In the genomic region with DNA sequence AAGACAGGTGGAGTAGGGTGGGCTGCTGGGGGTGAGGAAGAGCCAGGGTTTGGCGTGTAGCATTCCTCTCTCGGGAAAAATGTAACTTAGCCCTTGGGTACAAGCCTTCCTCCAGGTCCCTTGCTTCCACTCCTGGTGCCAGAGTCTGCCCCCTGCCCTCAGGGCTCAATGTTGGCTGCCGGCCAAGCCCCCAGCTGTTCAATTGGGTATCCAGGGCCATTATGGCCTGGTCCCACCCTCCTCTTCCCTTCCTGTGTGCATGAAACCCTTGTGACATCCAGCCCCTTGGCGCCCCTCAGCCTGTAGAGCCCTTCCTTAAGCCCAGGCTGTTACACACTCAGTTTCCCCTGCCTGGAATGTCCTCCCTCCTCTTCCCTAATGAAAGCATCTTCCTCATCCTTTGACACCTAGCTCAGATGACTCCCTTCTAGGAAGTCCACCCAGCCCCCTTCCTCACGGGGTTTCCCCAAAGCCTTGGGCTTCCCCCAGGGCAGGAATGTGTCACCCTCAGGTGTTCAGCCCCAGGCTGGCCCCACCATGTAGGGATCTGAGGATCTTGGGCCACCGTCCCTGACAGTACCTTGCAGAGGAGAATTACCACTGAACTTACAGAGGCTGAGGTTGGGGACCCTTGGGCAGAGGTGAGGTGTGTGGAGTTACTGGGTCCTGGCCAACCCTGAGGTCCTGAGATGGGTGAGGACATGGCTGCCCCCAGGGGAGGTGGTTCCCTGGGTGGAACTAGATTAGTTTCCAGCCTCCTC, we compare ENCODE assay signal across 15 cellular contexts. TPM values are rescaled to one million over a fixed set of nuclear protein-coding genes. Genes with fewer than 3 reads are reported as not detected.
DNase-seq lines count a peak whose midpoint lies in the region; ATAC-seq lines count a peak whose summit lies in the region.
"Had no signal": no experiment of that assay in that cellular context is flagged by ENCODE, and none has a peak within 500 bp of the region (broad histone marks: within the 10 kb centered on the region; RNA-seq: fewer than 3 reads in every experiment).

No MANE protein-coding gene starts in this region.

- DNase-seq in NCI-H1105 treated with DMSO at 0.1 percent for 48 hours (lab: John Stamatoyannopoulos, UW), result peak; percentile 23
- DNase-seq in NCI-H1105 (lab: John Stamatoyannopoulos, UW), result no peak
- peak; percentile 23 for DNase-seq in stimulated activated CD4-positive, alpha-beta T cell treated with anti-CD3 and anti-CD28 coated beads, Interleukin-15, amount 100 ng/mL, for 24 hours
- no peak for DNase-seq in stimulated activated CD4-positive, alpha-beta T cell treated with anti-CD3 and anti-CD28 coated beads, Interleukin-2, amount 100 ng/mL, for 48 hours
- peak; percentile 45 for DNase-seq in mesenteric fat pad (ENCODE audit: low spot score)
- DNase-seq in UCSD-AML1 (lab: John Stamatoyannopoulos, UW; ENCODE audit: unreplicated experiment), result no peak
- DNase-seq: central memory CD4-positive, alpha-beta T cell; DMS79; foreskin melanocyte; NCI-H226 had no signal

- ATAC-seq in HG02885 (IDR thresholded peaks at IDR 0.05; ENCODE audit: poor library complexity, unreplicated experiment) (no peak), HG03378 (IDR thresholded peaks at IDR 0.05; ENCODE audit: unreplicated experiment) (no peak)
- ATAC-seq: GM23338, HepG2 had no signal

RNA-seq across cellular contexts. Expression of a gene that starts 30.0 kb away (rescaled TPM):
- 7.5 TPM for total RNA-seq in mesenteric fat pad

RNA-seq across cellular contexts. Expression of a gene that starts 45.7 kb away (rescaled TPM):
- 27.2 TPM for total RNA-seq in mesenteric fat pad

RNA-seq across cellular contexts. Expression of a gene that starts 54.4 kb away (rescaled TPM):
- 96.7 TPM for total RNA-seq in mesenteric fat pad
- total RNA-seq: HepG2, SK-MEL-5 had no signal

Comparison
In these comparisons a context has a peak if more than half of its experiments do, and no peak if none do; other contexts are left out.
1. DNase-seq: peak in NCI-H1105 treated with DMSO at 0.1 percent for 48 hours (single experiment), stimulated activated CD4-positive, alpha-beta T cell treated with anti-CD3 and anti-CD28 coated beads, Interleukin-15, amount 100 ng/mL, for 24 hours (single experiment) and mesenteric fat pad (single experiment); none in NCI-H1105 (single experiment), stimulated activated CD4-positive, alpha-beta T cell treated with anti-CD3 and anti-CD28 coated beads, Interleukin-2, amount 100 ng/mL, for 48 hours (0 of 2) and UCSD-AML1 (single experiment).